ENCODE assay signal across 8 cellular contexts in genomic region chr14:102235275-102235897, GRCh38.
A peak's percentile ranks its signal among the peaks of the same experiment; 100 is the strongest.
DNase-seq lines count a peak whose midpoint lies in the region; ATAC-seq and TF ChIP-seq lines count a peak whose summit lies in the region.

No MANE protein-coding gene starts in this region.

- H3K4me1 ChIP-seq in aorta (ENCODE audit: control insufficient read depth in 1 of 2, insufficient read depth in 2 of 2, low read length in 2 of 2): no peaks in the 10 kb centered on the region

- H3K27me3 ChIP-seq in aorta (ENCODE audit: control insufficient read depth in 1 of 2, insufficient read depth in 2 of 2, low read length in 1 of 2): no peaks in the 10 kb centered on the region

- peak; percentile 76 for ATAC-seq in GM19463 (IDR thresholded peaks at IDR 0.05; ENCODE audit: unreplicated experiment)
- ATAC-seq in left ventricle myocardium superior: peak; percentile 96
- peak; percentile 91 for ATAC-seq in aorta (ENCODE audit: low FRiP score)

- WGBS in aorta, 2 donors: 38 to 40% methylated on average over 19 of the region's 19 CpGs

- H3K36me3 ChIP-seq in aorta (ENCODE audit: control insufficient read depth in 1 of 2, insufficient read depth in 2 of 2, low read length in 1 of 2): no peaks in the 10 kb centered on the region

- H3K27ac ChIP-seq in aorta (ENCODE audit: low read depth in 1 of 2, low read length in 2 of 2): no peak overlapping the region

- H3K4me3 ChIP-seq in NB4 (ENCODE audit: low read depth, low read length) (peak overlapping the region; percentile 85), aorta (ENCODE audit: low read length in 2 of 2) (no peak overlapping the region)

- intact Hi-C loops in left ventricle myocardium superior (cut with micrococcal nuclease): loop anchor here (2.0 kb wide), 1 partner anchor 79 kb away; no protein-coding TSS in a partner anchor
- intact Hi-C loops in aorta (cut with DNase I): loop anchor here (1.0 to 10.0 kb wide), 3 partner anchors 77 to 279 kb away; no protein-coding TSS in a partner anchor

- TF ChIP-seq CTCF in AG09319 (IDR thresholded peaks at IDR 0.05; ENCODE audit: low read depth, low read length) (peak; percentile 80), NB4 (IDR thresholded peaks at IDR 0.05; ENCODE audit: low read depth, low read length) (peak; percentile 73)

- no peak for TF ChIP-seq POLR2A in NB4 (IDR thresholded peaks at IDR 0.05; ENCODE audit: extremely low read depth, insufficient read length)

- DNase-seq in AG09319 (ENCODE audit: extremely low read depth, low read depth): peak; percentile 44
- peak; percentile 90 for DNase-seq in NB4 (ENCODE audit: low read depth)
- peak; percentile 57 for DNase-seq in T follicular helper cell (ENCODE audit: low read depth)
- peak; percentile 71 for DNase-seq in amniotic stem cell (lab: John Stamatoyannopoulos, UW)
- DNase-seq in left ventricle myocardium superior: peak; percentile 91
- DNase-seq in retina: peak; percentile 75
- peak; percentile 88 to 94 for DNase-seq in aorta

- H3K9me3 ChIP-seq in aorta (ENCODE audit: control insufficient read depth, low read length): no peaks in the 10 kb centered on the region
